Comparison of ENCODE assay signal across 8 cellular contexts in genomic region chr12:57603758-57604453, GRCh38. TPM values are rescaled to one million over a fixed set of nuclear protein-coding genes. Genes with fewer than 3 reads are reported as not detected.
DNase-seq lines count a peak whose midpoint lies in the region; ATAC-seq and TF ChIP-seq lines count a peak whose summit lies in the region.

No MANE protein-coding gene starts in this region.

- peak overlapping the region; percentile 100 for H3K4me2 ChIP-seq in OCI-LY3 (ENCODE audit: low read length)

- H3K9ac ChIP-seq in OCI-LY3 (ENCODE audit: low read length) (peak overlapping the region; percentile 97), endocrine pancreas (ENCODE audit: control insufficient read depth, insufficient read depth, low read length) (peak overlapping the region; percentile 82)

- H3K9me3 ChIP-seq in OCI-LY3 (ENCODE audit: insufficient read depth, low read length), result no peaks in the 10 kb centered on the region
- no peaks in the 10 kb centered on the region for H3K9me3 ChIP-seq in endocrine pancreas (ENCODE audit: control insufficient read depth, low read length)
- H3K9me3 ChIP-seq in mononuclear cell (ENCODE audit: low read depth, low read length), result no peaks in the 10 kb centered on the region

- H3K4me3 ChIP-seq in OCI-LY3 (ENCODE audit: low read length) (peak overlapping the region; percentile 100), endocrine pancreas (ENCODE audit: control insufficient read depth, insufficient read depth, low read length) (peak overlapping the region; percentile 54), mononuclear cell (ENCODE audit: low read length) (peak overlapping the region; percentile 35)

- peaks cover 11% of the 10 kb centered on the region for H3K79me2 ChIP-seq in OCI-LY3 (ENCODE audit: low read length)

- peaks cover 10% of the 10 kb centered on the region for H3K36me3 ChIP-seq in OCI-LY3 (replicated peaks; ENCODE audit: low read depth, low read length)
- H3K36me3 ChIP-seq in endocrine pancreas (ENCODE audit: control insufficient read depth, insufficient read depth, low read length), result peaks cover 6% of the 10 kb centered on the region

- H2AFZ ChIP-seq in OCI-LY3 (ENCODE audit: low read depth, low read length), result peak overlapping the region; percentile 95

- peak; percentile 51 for DNase-seq in GM03348 (ENCODE audit: low spot score)
- peak; percentile 68 for DNase-seq in ureter (ENCODE audit: low spot score)
- no peak for DNase-seq in DMS114 treated with DMSO at 0.1 percent for 48 hours (lab: John Stamatoyannopoulos, UW; ENCODE audit: unreplicated experiment)

- H3K27me3 ChIP-seq in OCI-LY3 (ENCODE audit: low read depth, low read length), result no peaks in the 10 kb centered on the region
- no peaks in the 10 kb centered on the region for H3K27me3 ChIP-seq in endocrine pancreas (ENCODE audit: control insufficient read depth, insufficient read depth, low read length)
- H3K27me3 ChIP-seq in mononuclear cell (ENCODE audit: insufficient read depth, low read length), result peaks cover 15% of the 10 kb centered on the region

- no peaks in the 10 kb centered on the region for H4K20me1 ChIP-seq in OCI-LY3 (ENCODE audit: insufficient read depth, low read length)

- no peak for TF ChIP-seq CTCF in OCI-LY3 (IDR thresholded peaks at IDR 0.05; ENCODE audit: low read depth, low read length)

- peak overlapping the region; percentile 52; the same call in 1 of the 2 replicates for H3K27ac ChIP-seq in OCI-LY3 (ENCODE audit: low read length)

- peaks cover 13% of the 10 kb centered on the region for H3K4me1 ChIP-seq in OCI-LY3 (ENCODE audit: low read length)
- H3K4me1 ChIP-seq in endocrine pancreas (ENCODE audit: control insufficient read depth, insufficient read depth, low read length), result no peaks in the 10 kb centered on the region
- H3K4me1 ChIP-seq in mononuclear cell (ENCODE audit: insufficient read depth, low read length), result peaks cover 24% of the 10 kb centered on the region

- ATAC-seq in HG02885 (IDR thresholded peaks at IDR 0.05; ENCODE audit: poor library complexity, unreplicated experiment) (no peak), HG03039 (IDR thresholded peaks at IDR 0.05; ENCODE audit: unreplicated experiment) (no peak)

RNA-seq across cellular contexts. Expression of gene DTX3, which starts 0.7 kb away (rescaled TPM):
- 12.6 TPM for total RNA-seq in mononuclear cell
- 40.0 TPM for total RNA-seq in ureter

RNA-seq across cellular contexts. Expression of gene ARHGEF25, which starts 7.3 kb away (rescaled TPM):
- total RNA-seq in mononuclear cell (0.31 TPM), ureter (41.5 TPM)

RNA-seq across cellular contexts. Expression of gene PIP4K2C, which starts 12.9 kb away (rescaled TPM):
- total RNA-seq in mononuclear cell (26.0 TPM), ureter (48.0 TPM)

RNA-seq across cellular contexts. Expression of gene B4GALNT1, which starts 29.1 kb away (rescaled TPM):
- total RNA-seq in mononuclear cell (under 0.01 TPM), ureter (3.3 TPM)

RNA-seq across cellular contexts. Expression of gene KIF5A, which starts 54.1 kb away (rescaled TPM):
- total RNA-seq in mononuclear cell, result 0.21 TPM
- total RNA-seq in ureter, result 0.99 TPM

Comparison
In these comparisons a context has a peak if more than half of its experiments do, and no peak if none do; other contexts are left out.
1. H3K4me3 ChIP-seq: peak in every context shown above with its lines; median percentile 100 in OCI-LY3; 54 in endocrine pancreas; 35 in mononuclear cell.
2. RNA of gene ARHGEF25, which starts 7.3 kb away (total RNA-seq): 41.5 TPM in ureter (single experiment); 0.31 TPM in mononuclear cell (single experiment); every median in the first group is over 10 times any median in the second.